Comparison of ENCODE assay signal across 19 cellular contexts in genomic region chr3:52200981-52201679, GRCh38. TPM values are rescaled to one million over a fixed set of nuclear protein-coding genes. Genes with fewer than 3 reads are reported as not detected.
A peak's percentile ranks its signal among the peaks of the same experiment; 100 is the strongest.
DNase-seq lines count a peak whose midpoint lies in the region; ATAC-seq, FAIRE-seq and TF ChIP-seq lines count a peak whose summit lies in the region.
"Had no signal": no experiment of that assay in that cellular context is flagged by ENCODE, and none has a peak within 500 bp of the region (broad histone marks: within the 10 kb centered on the region; RNA-seq: fewer than 3 reads in every experiment).

No MANE protein-coding gene starts in this region.

- H3K9ac ChIP-seq in endothelial cell of umbilical vein (replicated peaks; ENCODE audit: extremely low read depth, insufficient read depth, low read length) (no peak overlapping the region), smooth muscle cell (ENCODE audit: low read depth) (no peak overlapping the region)

- peaks cover 24 to 36% of the 10 kb centered on the region in 2 experiments for H3K36me3 ChIP-seq in endothelial cell of umbilical vein (ENCODE audit: control insufficient read depth in 2 of 2, extremely low read depth in 1 of 2, insufficient read depth in 2 of 2, low read length in 2 of 2)
- H3K36me3 ChIP-seq in smooth muscle cell (ENCODE audit: low read depth) = peaks cover 21% of the 10 kb centered on the region
- no peaks in the 10 kb centered on the region for H3K36me3 ChIP-seq in testis (ENCODE audit: low read depth, missing control alignments)

- peaks cover 4% of the 10 kb centered on the region for H3F3A ChIP-seq in smooth muscle cell (ENCODE audit: low read depth)

- no peak for TF ChIP-seq CTCF in endothelial cell of umbilical vein (IDR thresholded peaks at IDR 0.05; ENCODE audit: extremely low read depth in 1 of 2, insufficient read depth in 1 of 2, low read depth in 1 of 2, low read length in 2 of 2)
- no peak for TF ChIP-seq CTCF in smooth muscle cell (IDR thresholded peaks at IDR 0.05; ENCODE audit: borderline replicate concordance, insufficient read depth, poor library complexity, severe bottlenecking)
- TF ChIP-seq CTCF in testis (IDR thresholded peaks at IDR 0.05) = no peak

- no peak overlapping the region for H3K4me3 Mint-ChIP-seq in activated CD4-positive, alpha-beta memory T cell treated with anti-CD3 and anti-CD28 coated beads for 36 hours
- H3K4me3 Mint-ChIP-seq in activated CD4-positive, alpha-beta memory T cell treated with anti-CD3 and anti-CD28 coated beads, Interleukin-2, amount 10 ng/mL, durations not matched to agents 7 days and 5 days = no peak overlapping the region

- dilution Hi-C loops in endothelial cell of umbilical vein (cut with MboI; ENCODE audit: extremely low pct_ligation_motif_present, low sequenced_read_pairs) = no loop called here

- no peaks in the 10 kb centered on the region for H3K9me1 ChIP-seq in endothelial cell of umbilical vein (replicated peaks; ENCODE audit: control insufficient read depth, extremely low read depth, insufficient read depth, low read length)

- H4K20me1 ChIP-seq in endothelial cell of umbilical vein (replicated peaks; ENCODE audit: control insufficient read depth, extremely low read depth, insufficient read depth, low read length) (no peaks in the 10 kb centered on the region), smooth muscle cell (ENCODE audit: low read depth) (peaks cover 34% of the 10 kb centered on the region)

- no peak overlapping the region for H3K4me2 ChIP-seq in endothelial cell of umbilical vein (ENCODE audit: insufficient read depth, low read length)
- H3K4me2 ChIP-seq in smooth muscle cell = peak overlapping the region; percentile 77

- CTCF ChIA-PET in activated CD4-positive, alpha-beta memory T cell treated with anti-CD3 and anti-CD28 coated beads for 36 hours (lab: Charles Lee) = interaction anchor here (1.0 to 11.0 kb wide), 4 partner anchors 20 to 162 kb away, joined by 3 to 76 read pairs (median 4); no protein-coding TSS in a partner anchor
- CTCF ChIA-PET in activated CD4-positive, alpha-beta memory T cell treated with anti-CD3 and anti-CD28 coated beads, Interleukin-2, amount 10 ng/mL, durations not matched to agents 7 days and 5 days (lab: Charles Lee) = interaction anchor here (1.8 kb wide), 1 partner anchor 19 kb away, joined by 12 read pairs; no protein-coding TSS in a partner anchor
- CTCF ChIA-PET in endothelial cell of umbilical vein (lab: Charles Lee) = interaction anchor here (1.2 to 1.7 kb wide), 2 partner anchors 20 to 47 kb away, joined by 4 to 5 read pairs; partner anchors contain the start of gene POC1A

- H3K9me3 ChIP-seq in endothelial cell of umbilical vein (replicated peaks; ENCODE audit: control insufficient read depth, insufficient read depth, low read length) (no peaks in the 10 kb centered on the region), smooth muscle cell (replicated peaks; ENCODE audit: low read depth) (no peaks in the 10 kb centered on the region), testis (no peaks in the 10 kb centered on the region)
- H3K9me3 ChIP-seq: prostate gland had no signal

- no peak overlapping the region for H3K27ac ChIP-seq in endothelial cell of umbilical vein (ENCODE audit: insufficient read depth, low read depth, low read length)
- H3K27ac ChIP-seq in smooth muscle cell (ENCODE audit: low read depth) = peak overlapping the region; percentile 55
- H3K27ac ChIP-seq in testis = no peak overlapping the region
- H3K27ac ChIP-seq: cardiac muscle cell had no signal

- H3K27ac Mint-ChIP-seq in activated CD4-positive, alpha-beta memory T cell treated with anti-CD3 and anti-CD28 coated beads for 36 hours = peak overlapping the region; percentile 74
- H3K27ac Mint-ChIP-seq in activated CD4-positive, alpha-beta memory T cell treated with anti-CD3 and anti-CD28 coated beads, Interleukin-2, amount 10 ng/mL, durations not matched to agents 7 days and 5 days = no peak overlapping the region

- peaks cover 65% of the 10 kb centered on the region for H3K4me1 Mint-ChIP-seq in activated CD4-positive, alpha-beta memory T cell treated with anti-CD3 and anti-CD28 coated beads for 36 hours (ENCODE audit: low read depth)
- peaks cover 80% of the 10 kb centered on the region for H3K4me1 Mint-ChIP-seq in activated CD4-positive, alpha-beta memory T cell treated with anti-CD3 and anti-CD28 coated beads, Interleukin-2, amount 10 ng/mL, durations not matched to agents 7 days and 5 days

- BruUV-seq in endothelial cell of umbilical vein (replicated peaks; lab: Mats Ljungman, UMichigan) = no TSS peak

- TF ChIP-seq POLR2A in endothelial cell of umbilical vein (IDR thresholded peaks at IDR 0.05; ENCODE audit: low read depth, low read length) (no peak), testis (IDR thresholded peaks at IDR 0.05) (no peak)

- peaks cover 17% of the 10 kb centered on the region for H3K4me1 ChIP-seq in endothelial cell of umbilical vein (ENCODE audit: control insufficient read depth, extremely low read depth, insufficient read depth, low read length)
- peaks cover 24% of the 10 kb centered on the region for H3K4me1 ChIP-seq in smooth muscle cell (ENCODE audit: low read depth)
- H3K4me1 ChIP-seq in testis = peaks cover 25% of the 10 kb centered on the region

- 71% methylated on average over 5 of the region's 5 CpGs for WGBS in smooth muscle cell (ENCODE audit: low lambda C conversion rate)
- 88 to 94% methylated on average over 5 of the region's 5 CpGs for WGBS in testis, 2 donors

- H3K27me3 Mint-ChIP-seq in activated CD4-positive, alpha-beta memory T cell treated with anti-CD3 and anti-CD28 coated beads for 36 hours = no peaks in the 10 kb centered on the region
- H3K27me3 Mint-ChIP-seq in activated CD4-positive, alpha-beta memory T cell treated with anti-CD3 and anti-CD28 coated beads, Interleukin-2, amount 10 ng/mL, durations not matched to agents 7 days and 5 days = no peaks in the 10 kb centered on the region

- peaks cover 15% of the 10 kb centered on the region for H3K79me2 ChIP-seq in endothelial cell of umbilical vein (ENCODE audit: control insufficient read depth, insufficient read depth, low read length)
- peaks cover 33% of the 10 kb centered on the region for H3K79me2 ChIP-seq in smooth muscle cell (ENCODE audit: low read depth)

- H3K36me3 Mint-ChIP-seq in activated CD4-positive, alpha-beta memory T cell treated with anti-CD3 and anti-CD28 coated beads for 36 hours = peaks cover 61% of the 10 kb centered on the region
- H3K36me3 Mint-ChIP-seq in activated CD4-positive, alpha-beta memory T cell treated with anti-CD3 and anti-CD28 coated beads, Interleukin-2, amount 10 ng/mL, durations not matched to agents 7 days and 5 days (ENCODE audit: low read depth) = peaks cover 73% of the 10 kb centered on the region

- ATAC-seq in GM19397 (IDR thresholded peaks at IDR 0.05; ENCODE audit: unreplicated experiment) = no peak

- peak; percentile 33 for FAIRE-seq in endothelial cell of umbilical vein (lab: Jason Lieb, UNC)
- FAIRE-seq: D721Med, HTR-8/SVneo had no signal

- intact Hi-C loops in activated CD4-positive, alpha-beta memory T cell treated with anti-CD3 and anti-CD28 coated beads for 36 hours (cut with micrococcal nuclease) = no loop called here
- intact Hi-C loops in endothelial cell of umbilical vein (cut with micrococcal nuclease) = no loop called here
- intact Hi-C loops in testis (cut with DNase I; ENCODE audit: low total_unique reads) = no loop called here

- POLR2A ChIA-PET in activated CD4-positive, alpha-beta memory T cell treated with anti-CD3 and anti-CD28 coated beads for 36 hours (lab: Charles Lee) = interaction anchor here (0.6 kb wide), 1 partner anchor 222 kb away, joined by 3 read pairs; no protein-coding TSS in a partner anchor
- POLR2A ChIA-PET in activated CD4-positive, alpha-beta memory T cell treated with anti-CD3 and anti-CD28 coated beads, Interleukin-2, amount 10 ng/mL, durations not matched to agents 7 days and 5 days (lab: Charles Lee) = interaction anchor here (1.2 to 1.4 kb wide), 4 partner anchors 19 to 205 kb away, joined by 3 to 7 read pairs (median 4); partner anchors contain the start of genes GLYCTK and RPL29
- POLR2A ChIA-PET in endothelial cell of umbilical vein (lab: Charles Lee) = no interaction called here

- H3K27me3 ChIP-seq in endothelial cell of umbilical vein (ENCODE audit: control insufficient read depth in 2 of 2, insufficient read depth in 2 of 2, low read length in 2 of 2) = no peaks in the 10 kb centered on the region
- no peaks in the 10 kb centered on the region for H3K27me3 ChIP-seq in smooth muscle cell (ENCODE audit: low read depth)
- no peaks in the 10 kb centered on the region for H3K27me3 ChIP-seq in testis
- H3K27me3 ChIP-seq: cardiac muscle cell had no signal

- no peaks in the 10 kb centered on the region for H3K9me3 Mint-ChIP-seq in activated CD4-positive, alpha-beta memory T cell treated with anti-CD3 and anti-CD28 coated beads for 36 hours
- no peaks in the 10 kb centered on the region for H3K9me3 Mint-ChIP-seq in activated CD4-positive, alpha-beta memory T cell treated with anti-CD3 and anti-CD28 coated beads, Interleukin-2, amount 10 ng/mL, durations not matched to agents 7 days and 5 days

- no peak for DNase-seq in activated CD4-positive, alpha-beta memory T cell treated with anti-CD3 and anti-CD28 coated beads for 36 hours
- DNase-seq in activated CD4-positive, alpha-beta memory T cell treated with anti-CD3 and anti-CD28 coated beads, Interleukin-2, amount 10 ng/mL, durations not matched to agents 7 days and 5 days = no peak
- DNase-seq in NOMO-1 treated with DMSO at 0.1 percent for 48 hours (lab: John Stamatoyannopoulos, UW; ENCODE audit: unreplicated experiment) = peak; percentile 61
- DNase-seq in endothelial cell of umbilical vein (ENCODE audit: low read depth, low spot score) = no peak
- DNase-seq in smooth muscle cell (lab: John Stamatoyannopoulos, UW; ENCODE audit: unreplicated experiment) = no peak
- DNase-seq in NCI-H1092 (lab: John Stamatoyannopoulos, UW) = no peak
- DNase-seq in testis = no peak
- DNase-seq: activated naive CD4-positive, alpha-beta T cell; head of caudate nucleus; kidney glomerular epithelial cell; NCI-H1105; NCI-H345; stimulated activated CD4-positive, alpha-beta T cell treated with anti-CD3 and anti-CD28 coated beads, Interleukin-15, amount 100 ng/mL, for 24 hours had no signal

- H2AFZ ChIP-seq in endothelial cell of umbilical vein (ENCODE audit: low read depth, low read length) (no peak overlapping the region), smooth muscle cell (ENCODE audit: low read depth) (no peak overlapping the region)

- H3K4me3 ChIP-seq in endothelial cell of umbilical vein (replicated peaks in 1 of 3; ENCODE audit: insufficient read depth in 1 of 3, low read depth in 1 of 3, low read length in 3 of 3) (no peak overlapping the region), smooth muscle cell (no peak overlapping the region), testis (no peak overlapping the region)
- H3K4me3 ChIP-seq: cardiac muscle cell, prostate gland had no signal

RNA-seq across cellular contexts. Expression of gene ALAS1, which starts 3.2 kb away (rescaled TPM):
- 10 to 100 TPM; 64.4 to 64.5 TPM for total RNA-seq in activated CD4-positive, alpha-beta memory T cell treated with anti-CD3 and anti-CD28 coated beads for 36 hours
- 10 to 100 TPM; 62.1 to 62.6 TPM for total RNA-seq in activated CD4-positive, alpha-beta memory T cell treated with anti-CD3 and anti-CD28 coated beads, Interleukin-2, amount 10 ng/mL, durations not matched to agents 7 days and 5 days
- total RNA-seq in endothelial cell of umbilical vein (45.1 and 48.1 TPM in 2 replicates), smooth muscle cell (35.7 and 50.2 TPM in 2 replicates), testis (10 to 100 TPM; 49.9 to 51.4 TPM)
- polyA plus RNA-seq in endothelial cell of umbilical vein (72.1 and 76.5 TPM in 2 replicates), smooth muscle cell (59.4 and 66.7 TPM in 2 replicates), testis (ENCODE audit: insufficient read depth, low read depth, low replicate concordance) (54.2 TPM)
- 57.5 and 62.2 TPM in 2 replicates for polyA plus RNA-seq in endothelial cell of umbilical vein (2011; cell fraction: cytosol; rRNA removed)
- polyA plus RNA-seq in endothelial cell of umbilical vein (2011; cell fraction: nucleus; rRNA removed) = 43.6 and 45.8 TPM in 2 replicates
- 54.3 and 54.7 TPM in 2 replicates for polyA plus RNA-seq in endothelial cell of umbilical vein (2012)
- polyA minus RNA-seq in endothelial cell of umbilical vein = 55.3 and 58.2 TPM in 2 replicates
- 26.8 TPM for polyA minus RNA-seq in endothelial cell of umbilical vein (2011; cell fraction: cytosol; rRNA and poly(A)+ RNA removed)
- polyA minus RNA-seq in endothelial cell of umbilical vein (2011; cell fraction: nucleus; rRNA and poly(A)+ RNA removed) = 16.0 and 16.4 TPM in 2 replicates

RNA-seq across cellular contexts. Expression of gene TLR9, which starts 24.3 kb away (rescaled TPM):
- under 1 TPM; 0.59 to 0.90 TPM for total RNA-seq in activated CD4-positive, alpha-beta memory T cell treated with anti-CD3 and anti-CD28 coated beads for 36 hours
- under 1 TPM; 0.55 to 0.83 TPM for total RNA-seq in activated CD4-positive, alpha-beta memory T cell treated with anti-CD3 and anti-CD28 coated beads, Interleukin-2, amount 10 ng/mL, durations not matched to agents 7 days and 5 days
- 0.07 TPM in 1 of 2 replicates, not detected in the other for total RNA-seq in endothelial cell of umbilical vein
- polyA plus RNA-seq in endothelial cell of umbilical vein = 0.11 TPM in 1 of 2 replicates, not detected in the other
- 0.03 TPM in 1 of 2 replicates, not detected in the other for polyA plus RNA-seq in endothelial cell of umbilical vein (2011; cell fraction: cytosol; rRNA removed)
- 0.17 and 0.18 TPM in 2 replicates for polyA plus RNA-seq in endothelial cell of umbilical vein (2011; cell fraction: nucleus; rRNA removed)
- not detected in 2 replicates for polyA plus RNA-seq in endothelial cell of umbilical vein (2012)
- not detected in 2 replicates for polyA minus RNA-seq in endothelial cell of umbilical vein
- polyA minus RNA-seq in endothelial cell of umbilical vein (2011; cell fraction: cytosol; rRNA and poly(A)+ RNA removed) = not detected
- polyA minus RNA-seq in endothelial cell of umbilical vein (2011; cell fraction: nucleus; rRNA and poly(A)+ RNA removed) = not detected in 2 replicates
- total RNA-seq in smooth muscle cell = 0.09 TPM in 1 of 2 replicates, not detected in the other
- polyA plus RNA-seq in smooth muscle cell = not detected in 2 replicates
- under 1 TPM; 0.08 to 0.25 TPM for total RNA-seq in testis
- 0.20 TPM for polyA plus RNA-seq in testis (ENCODE audit: insufficient read depth, low read depth, low replicate concordance)
- total RNA-seq: temporal lobe had no signal
- polyA plus RNA-seq: cardiac muscle cell had no signal

RNA-seq across cellular contexts. Expression of gene TWF2, which starts 37.8 kb away (rescaled TPM):
- 100 to 1,000 TPM; 114 to 118 TPM for total RNA-seq in activated CD4-positive, alpha-beta memory T cell treated with anti-CD3 and anti-CD28 coated beads for 36 hours
- 100 to 1,000 TPM; 118 to 119 TPM for total RNA-seq in activated CD4-positive, alpha-beta memory T cell treated with anti-CD3 and anti-CD28 coated beads, Interleukin-2, amount 10 ng/mL, durations not matched to agents 7 days and 5 days
- 82.6 and 82.9 TPM in 2 replicates for total RNA-seq in endothelial cell of umbilical vein
- 134 and 156 TPM in 2 replicates for polyA plus RNA-seq in endothelial cell of umbilical vein
- 139 and 157 TPM in 2 replicates for polyA plus RNA-seq in endothelial cell of umbilical vein (2011; cell fraction: cytosol; rRNA removed)
- 60.1 and 64.9 TPM in 2 replicates for polyA plus RNA-seq in endothelial cell of umbilical vein (2011; cell fraction: nucleus; rRNA removed)
- 67.6 and 80.8 TPM in 2 replicates for polyA plus RNA-seq in endothelial cell of umbilical vein (2012)
- 58.5 and 59.4 TPM in 2 replicates for polyA minus RNA-seq in endothelial cell of umbilical vein
- polyA minus RNA-seq in endothelial cell of umbilical vein (2011; cell fraction: cytosol; rRNA and poly(A)+ RNA removed) = 37.1 TPM
- 11.3 and 17.6 TPM in 2 replicates for polyA minus RNA-seq in endothelial cell of umbilical vein (2011; cell fraction: nucleus; rRNA and poly(A)+ RNA removed)
- 71.8 and 80.9 TPM in 2 replicates for total RNA-seq in smooth muscle cell
- 91.0 and 96.8 TPM in 2 replicates for polyA plus RNA-seq in smooth muscle cell
- total RNA-seq in testis = 10 to 100 TPM; 36.5 to 58.1 TPM
- polyA plus RNA-seq in testis (ENCODE audit: insufficient read depth, low read depth, low replicate concordance) = 30.0 TPM

RNA-seq across cellular contexts. Expression of gene PPM1M, which starts 44.4 kb away (rescaled TPM):
- total RNA-seq in activated CD4-positive, alpha-beta memory T cell treated with anti-CD3 and anti-CD28 coated beads for 36 hours = 100 to 1,000 TPM; 111 TPM
- total RNA-seq in activated CD4-positive, alpha-beta memory T cell treated with anti-CD3 and anti-CD28 coated beads, Interleukin-2, amount 10 ng/mL, durations not matched to agents 7 days and 5 days = 100 to 1,000 TPM; 123 to 124 TPM
- total RNA-seq in endothelial cell of umbilical vein (13.0 and 13.7 TPM in 2 replicates), smooth muscle cell (6.0 and 7.0 TPM in 2 replicates), testis (10 to 100 TPM; 12.9 to 15.2 TPM)
- polyA plus RNA-seq in endothelial cell of umbilical vein (17.5 and 19.4 TPM in 2 replicates), smooth muscle cell (11.0 and 11.9 TPM in 2 replicates), testis (ENCODE audit: insufficient read depth, low read depth, low replicate concordance) (22.2 TPM)
- polyA plus RNA-seq in endothelial cell of umbilical vein (2011; cell fraction: cytosol; rRNA removed) = 17.0 and 18.8 TPM in 2 replicates
- 41.2 and 45.2 TPM in 2 replicates for polyA plus RNA-seq in endothelial cell of umbilical vein (2011; cell fraction: nucleus; rRNA removed)
- 12.7 and 17.3 TPM in 2 replicates for polyA plus RNA-seq in endothelial cell of umbilical vein (2012)
- 19.9 and 21.2 TPM in 2 replicates for polyA minus RNA-seq in endothelial cell of umbilical vein
- polyA minus RNA-seq in endothelial cell of umbilical vein (2011; cell fraction: cytosol; rRNA and poly(A)+ RNA removed) = 4.9 TPM
- polyA minus RNA-seq in endothelial cell of umbilical vein (2011; cell fraction: nucleus; rRNA and poly(A)+ RNA removed) = 5.7 and 6.5 TPM in 2 replicates

RNA-seq across cellular contexts. Expression of gene POC1A, which starts 46.9 kb away (rescaled TPM):
- 10 to 100 TPM; 28.5 to 30.5 TPM for total RNA-seq in activated CD4-positive, alpha-beta memory T cell treated with anti-CD3 and anti-CD28 coated beads for 36 hours
- 10 to 100 TPM; 24.8 to 25.6 TPM for total RNA-seq in activated CD4-positive, alpha-beta memory T cell treated with anti-CD3 and anti-CD28 coated beads, Interleukin-2, amount 10 ng/mL, durations not matched to agents 7 days and 5 days
- total RNA-seq in endothelial cell of umbilical vein (16.7 and 19.4 TPM in 2 replicates), smooth muscle cell (1.8 and 3.2 TPM in 2 replicates), testis (10 to 100 TPM; 16.7 to 21.7 TPM)
- polyA plus RNA-seq in endothelial cell of umbilical vein (14.8 and 14.9 TPM in 2 replicates), smooth muscle cell (7.6 and 7.9 TPM in 2 replicates), testis (ENCODE audit: insufficient read depth, low read depth, low replicate concordance) (36.1 TPM)
- 15.9 and 16.9 TPM in 2 replicates for polyA plus RNA-seq in endothelial cell of umbilical vein (2011; cell fraction: cytosol; rRNA removed)
- polyA plus RNA-seq in endothelial cell of umbilical vein (2011; cell fraction: nucleus; rRNA removed) = 11.6 and 13.5 TPM in 2 replicates
- polyA plus RNA-seq in endothelial cell of umbilical vein (2012) = 6.0 and 11.1 TPM in 2 replicates
- polyA minus RNA-seq in endothelial cell of umbilical vein = 18.2 and 21.8 TPM in 2 replicates
- 17.4 TPM for polyA minus RNA-seq in endothelial cell of umbilical vein (2011; cell fraction: cytosol; rRNA and poly(A)+ RNA removed)
- 7.1 and 10.2 TPM in 2 replicates for polyA minus RNA-seq in endothelial cell of umbilical vein (2011; cell fraction: nucleus; rRNA and poly(A)+ RNA removed)
